2 cellular contexts compared by ENCODE assay signal in the genomic region with DNA sequence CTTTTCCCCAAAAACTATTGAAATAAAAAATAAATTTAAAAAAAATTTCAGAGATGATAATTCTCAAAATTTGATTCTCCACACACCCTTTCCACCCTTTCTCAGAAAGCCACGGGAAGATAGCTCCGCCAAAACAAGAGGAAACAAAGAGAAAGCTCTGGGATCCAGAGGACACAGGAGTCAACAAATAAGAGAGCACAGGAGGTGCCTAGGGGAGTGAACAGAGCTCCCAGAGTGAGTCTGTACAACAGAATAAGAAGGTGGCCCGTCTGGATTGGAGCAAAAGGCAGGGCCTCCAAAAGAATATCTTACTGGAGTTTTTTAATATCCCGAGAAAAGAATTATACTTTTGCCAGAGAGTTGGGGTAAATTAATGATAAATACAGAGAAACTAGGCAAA.
TF ChIP-seq lines count a peak whose summit lies in the region.

No MANE protein-coding gene starts in this region.

TF ChIP-seq in GM23338, 12 proteins besides CTCF, POLR2A, EP300 and RAD21 (continued from another document):
- TF ChIP-seq, protein P1, sequence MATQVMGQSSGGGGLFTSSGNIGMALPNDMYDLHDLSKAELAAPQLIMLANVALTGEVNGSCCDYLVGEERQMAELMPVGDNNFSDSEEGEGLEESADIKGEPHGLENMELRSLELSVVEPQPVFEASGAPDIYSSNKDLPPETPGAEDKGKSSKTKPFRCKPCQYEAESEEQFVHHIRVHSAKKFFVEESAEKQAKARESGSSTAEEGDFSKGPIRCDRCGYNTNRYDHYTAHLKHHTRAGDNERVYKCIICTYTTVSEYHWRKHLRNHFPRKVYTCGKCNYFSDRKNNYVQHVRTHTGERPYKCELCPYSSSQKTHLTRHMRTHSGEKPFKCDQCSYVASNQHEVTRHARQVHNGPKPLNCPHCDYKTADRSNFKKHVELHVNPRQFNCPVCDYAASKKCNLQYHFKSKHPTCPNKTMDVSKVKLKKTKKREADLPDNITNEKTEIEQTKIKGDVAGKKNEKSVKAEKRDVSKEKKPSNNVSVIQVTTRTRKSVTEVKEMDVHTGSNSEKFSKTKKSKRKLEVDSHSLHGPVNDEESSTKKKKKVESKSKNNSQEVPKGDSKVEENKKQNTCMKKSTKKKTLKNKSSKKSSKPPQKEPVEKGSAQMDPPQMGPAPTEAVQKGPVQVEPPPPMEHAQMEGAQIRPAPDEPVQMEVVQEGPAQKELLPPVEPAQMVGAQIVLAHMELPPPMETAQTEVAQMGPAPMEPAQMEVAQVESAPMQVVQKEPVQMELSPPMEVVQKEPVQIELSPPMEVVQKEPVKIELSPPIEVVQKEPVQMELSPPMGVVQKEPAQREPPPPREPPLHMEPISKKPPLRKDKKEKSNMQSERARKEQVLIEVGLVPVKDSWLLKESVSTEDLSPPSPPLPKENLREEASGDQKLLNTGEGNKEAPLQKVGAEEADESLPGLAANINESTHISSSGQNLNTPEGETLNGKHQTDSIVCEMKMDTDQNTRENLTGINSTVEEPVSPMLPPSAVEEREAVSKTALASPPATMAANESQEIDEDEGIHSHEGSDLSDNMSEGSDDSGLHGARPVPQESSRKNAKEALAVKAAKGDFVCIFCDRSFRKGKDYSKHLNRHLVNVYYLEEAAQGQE (IDR thresholded peaks at IDR 0.05; ENCODE audit: unreplicated experiment), result no peak
- TF ChIP-seq EZH2 (IDR thresholded peaks at IDR 0.05; ENCODE audit: low read depth, unreplicated experiment) (no peak), ZNF331 (CRISPR knock-in tag; IDR thresholded peaks at IDR 0.05; ENCODE audit: low read depth) (no peak)

TF ChIP-seq in WTC11, 78 proteins besides CTCF, POLR2A, EP300 and RAD21 (continued from another document):
- TF ChIP-seq TEAD1 (CRISPR knock-in tag; IDR thresholded peaks at IDR 0.05) (no peak), GRHL2 (CRISPR knock-in tag; IDR thresholded peaks at IDR 0.05; ENCODE audit: insufficient replicate concordance, severe bottlenecking) (no peak), NR1H2 (CRISPR knock-in tag; IDR thresholded peaks at IDR 0.05) (no peak), SOX15 (CRISPR knock-in tag; IDR thresholded peaks at IDR 0.05) (no peak), JUN (CRISPR knock-in tag; IDR thresholded peaks at IDR 0.05) (no peak), EMX1 (CRISPR knock-in tag; IDR thresholded peaks at IDR 0.05) (no peak), ZNF671 (CRISPR knock-in tag; IDR thresholded peaks at IDR 0.05) (no peak)
- TF ChIP-seq, protein P2, sequence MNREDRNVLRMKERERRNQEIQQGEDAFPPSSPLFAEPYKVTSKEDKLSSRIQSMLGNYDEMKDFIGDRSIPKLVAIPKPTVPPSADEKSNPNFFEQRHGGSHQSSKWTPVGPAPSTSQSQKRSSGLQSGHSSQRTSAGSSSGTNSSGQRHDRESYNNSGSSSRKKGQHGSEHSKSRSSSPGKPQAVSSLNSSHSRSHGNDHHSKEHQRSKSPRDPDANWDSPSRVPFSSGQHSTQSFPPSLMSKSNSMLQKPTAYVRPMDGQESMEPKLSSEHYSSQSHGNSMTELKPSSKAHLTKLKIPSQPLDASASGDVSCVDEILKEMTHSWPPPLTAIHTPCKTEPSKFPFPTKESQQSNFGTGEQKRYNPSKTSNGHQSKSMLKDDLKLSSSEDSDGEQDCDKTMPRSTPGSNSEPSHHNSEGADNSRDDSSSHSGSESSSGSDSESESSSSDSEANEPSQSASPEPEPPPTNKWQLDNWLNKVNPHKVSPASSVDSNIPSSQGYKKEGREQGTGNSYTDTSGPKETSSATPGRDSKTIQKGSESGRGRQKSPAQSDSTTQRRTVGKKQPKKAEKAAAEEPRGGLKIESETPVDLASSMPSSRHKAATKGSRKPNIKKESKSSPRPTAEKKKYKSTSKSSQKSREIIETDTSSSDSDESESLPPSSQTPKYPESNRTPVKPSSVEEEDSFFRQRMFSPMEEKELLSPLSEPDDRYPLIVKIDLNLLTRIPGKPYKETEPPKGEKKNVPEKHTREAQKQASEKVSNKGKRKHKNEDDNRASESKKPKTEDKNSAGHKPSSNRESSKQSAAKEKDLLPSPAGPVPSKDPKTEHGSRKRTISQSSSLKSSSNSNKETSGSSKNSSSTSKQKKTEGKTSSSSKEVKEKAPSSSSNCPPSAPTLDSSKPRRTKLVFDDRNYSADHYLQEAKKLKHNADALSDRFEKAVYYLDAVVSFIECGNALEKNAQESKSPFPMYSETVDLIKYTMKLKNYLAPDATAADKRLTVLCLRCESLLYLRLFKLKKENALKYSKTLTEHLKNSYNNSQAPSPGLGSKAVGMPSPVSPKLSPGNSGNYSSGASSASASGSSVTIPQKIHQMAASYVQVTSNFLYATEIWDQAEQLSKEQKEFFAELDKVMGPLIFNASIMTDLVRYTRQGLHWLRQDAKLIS (CRISPR knock-in tag; IDR thresholded peaks at IDR 0.05; ENCODE audit: borderline replicate concordance), result no peak
- TF ChIP-seq, protein P3, sequence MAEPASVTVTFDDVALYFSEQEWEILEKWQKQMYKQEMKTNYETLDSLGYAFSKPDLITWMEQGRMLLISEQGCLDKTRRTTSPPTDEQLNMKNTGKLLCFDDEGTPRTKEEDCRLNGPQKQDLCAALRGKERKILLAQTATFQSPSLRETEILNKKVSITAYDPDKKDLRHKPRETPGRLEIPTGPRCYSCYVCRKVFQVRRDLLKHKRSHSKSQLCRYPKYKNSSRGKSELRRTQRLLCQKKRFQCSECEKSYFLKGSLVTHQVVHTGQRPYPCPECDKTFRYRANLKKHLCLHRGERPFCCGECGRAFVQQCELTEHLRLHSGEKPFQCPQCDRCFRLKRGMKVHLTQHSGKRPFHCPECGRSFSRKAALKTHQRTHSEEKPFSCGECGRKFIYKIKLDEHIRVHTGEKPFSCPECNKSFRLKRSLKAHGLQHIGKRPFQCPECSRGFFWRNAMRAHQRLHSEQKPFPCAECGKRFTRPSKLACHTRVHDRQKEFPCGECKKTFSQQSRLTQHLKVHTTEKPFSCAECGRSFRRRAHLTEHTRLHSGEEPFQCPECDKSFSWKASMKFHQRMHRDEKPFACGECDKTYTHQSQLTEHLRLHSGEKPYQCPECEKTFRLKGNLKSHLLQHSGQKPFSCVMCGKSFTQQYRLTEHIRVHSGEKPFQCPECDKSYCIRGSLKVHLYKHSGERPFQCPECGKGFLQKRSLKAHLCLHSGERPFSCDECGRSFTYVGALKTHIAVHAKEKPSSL (CRISPR knock-in tag; conservative IDR thresholded peaks at IDR 0.05), result no peak
- TF ChIP-seq, protein P4, sequence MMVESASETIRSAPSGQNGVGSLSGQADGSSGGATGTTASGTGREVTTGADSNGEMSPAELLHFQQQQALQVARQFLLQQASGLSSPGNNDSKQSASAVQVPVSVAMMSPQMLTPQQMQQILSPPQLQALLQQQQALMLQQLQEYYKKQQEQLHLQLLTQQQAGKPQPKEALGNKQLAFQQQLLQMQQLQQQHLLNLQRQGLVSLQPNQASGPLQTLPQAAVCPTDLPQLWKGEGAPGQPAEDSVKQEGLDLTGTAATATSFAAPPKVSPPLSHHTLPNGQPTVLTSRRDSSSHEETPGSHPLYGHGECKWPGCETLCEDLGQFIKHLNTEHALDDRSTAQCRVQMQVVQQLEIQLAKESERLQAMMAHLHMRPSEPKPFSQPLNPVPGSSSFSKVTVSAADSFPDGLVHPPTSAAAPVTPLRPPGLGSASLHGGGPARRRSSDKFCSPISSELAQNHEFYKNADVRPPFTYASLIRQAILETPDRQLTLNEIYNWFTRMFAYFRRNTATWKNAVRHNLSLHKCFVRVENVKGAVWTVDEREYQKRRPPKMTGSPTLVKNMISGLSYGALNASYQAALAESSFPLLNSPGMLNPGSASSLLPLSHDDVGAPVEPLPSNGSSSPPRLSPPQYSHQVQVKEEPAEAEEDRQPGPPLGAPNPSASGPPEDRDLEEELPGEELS (CRISPR knock-in tag; IDR thresholded peaks at IDR 0.05), result no peak
- TF ChIP-seq, protein P5, sequence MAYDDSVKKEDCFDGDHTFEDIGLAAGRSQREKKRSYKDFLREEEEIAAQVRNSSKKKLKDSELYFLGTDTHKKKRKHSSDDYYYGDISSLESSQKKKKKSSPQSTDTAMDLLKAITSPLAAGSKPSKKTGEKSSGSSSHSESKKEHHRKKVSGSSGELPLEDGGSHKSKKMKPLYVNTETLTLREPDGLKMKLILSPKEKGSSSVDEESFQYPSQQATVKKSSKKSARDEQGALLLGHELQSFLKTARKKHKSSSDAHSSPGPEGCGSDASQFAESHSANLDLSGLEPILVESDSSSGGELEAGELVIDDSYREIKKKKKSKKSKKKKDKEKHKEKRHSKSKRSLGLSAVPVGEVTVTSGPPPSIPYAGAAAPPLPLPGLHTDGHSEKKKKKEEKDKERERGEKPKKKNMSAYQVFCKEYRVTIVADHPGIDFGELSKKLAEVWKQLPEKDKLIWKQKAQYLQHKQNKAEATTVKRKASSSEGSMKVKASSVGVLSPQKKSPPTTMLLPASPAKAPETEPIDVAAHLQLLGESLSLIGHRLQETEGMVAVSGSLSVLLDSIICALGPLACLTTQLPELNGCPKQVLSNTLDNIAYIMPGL (CRISPR knock-in tag; IDR thresholded peaks at IDR 0.05), result no peak
